Comparison of ENCODE assay signal across 7 cellular contexts in the genomic region with DNA sequence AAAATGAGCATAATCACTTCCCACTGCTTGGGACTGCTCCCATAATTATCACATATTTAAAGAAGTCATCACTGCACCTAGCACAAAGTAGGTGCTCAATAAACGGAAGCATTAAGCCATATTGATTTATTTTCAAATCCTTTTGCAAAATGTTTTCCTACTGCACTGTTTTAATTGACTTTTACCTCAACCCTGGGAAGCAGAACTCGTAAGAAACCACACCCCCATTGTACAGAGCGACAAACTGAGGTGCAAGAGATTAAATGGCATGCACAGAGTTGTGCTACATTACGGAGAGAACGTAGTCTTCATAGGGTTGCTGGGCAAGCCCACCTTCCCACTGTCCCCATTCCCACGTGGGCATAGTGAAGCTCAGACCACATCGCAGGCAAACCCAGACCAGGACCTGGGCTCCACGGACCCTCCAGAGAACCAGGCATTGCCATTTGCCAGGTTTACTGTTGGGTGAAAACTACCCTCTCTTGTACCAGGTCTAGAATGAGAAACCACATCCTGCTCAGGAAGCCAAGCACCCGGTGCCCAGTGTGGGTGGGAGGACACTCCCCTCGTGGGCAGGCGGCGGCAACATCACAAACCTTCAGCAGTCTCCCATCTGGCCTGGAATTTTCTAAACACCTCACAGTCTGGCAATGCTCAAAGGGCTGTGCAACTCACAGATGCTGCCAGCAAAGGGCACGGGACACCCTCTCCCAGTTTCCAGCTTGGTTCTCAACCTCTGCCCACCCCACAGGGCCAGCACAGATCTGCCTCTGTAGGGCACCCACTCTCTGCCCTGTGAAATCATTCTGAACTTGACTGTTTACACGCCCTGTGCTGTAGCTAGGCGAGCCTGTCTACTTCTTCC. TPM values are rescaled to one million over a fixed set of nuclear protein-coding genes. Genes with fewer than 3 reads are reported as not detected.
DNase-seq lines count a peak whose midpoint lies in the region; ATAC-seq and TF ChIP-seq lines count a peak whose summit lies in the region.

No MANE protein-coding gene starts in this region.

- H2AFZ ChIP-seq in PC-3 (ENCODE audit: low read length) = no peak overlapping the region

- peaks cover 92% of the 10 kb centered on the region for H3K4me1 Mint-ChIP-seq in stimulated activated naive CD8-positive, alpha-beta T cell treated with anti-CD3 and anti-CD28 coated beads, Interleukin-15, Interleukin-2, amounts not matched to agents 100 ng/mL and 50 ng/mL, for 24 hours (ENCODE audit: low read depth)

- no peaks in the 10 kb centered on the region for H3K27me3 ChIP-seq in PC-3 (ENCODE audit: low read length)

- TF ChIP-seq CTCF in PC-3 (conservative IDR thresholded peaks at IDR 0.05; ENCODE audit: low read depth, low read length) = no peak

- peaks cover 17% of the 10 kb centered on the region; the same call in 1 of the 2 replicates for H3K36me3 ChIP-seq in PC-3 (ENCODE audit: low read depth, low read length)

- H3K9me3 Mint-ChIP-seq in stimulated activated naive CD8-positive, alpha-beta T cell treated with anti-CD3 and anti-CD28 coated beads, Interleukin-15, Interleukin-2, amounts not matched to agents 100 ng/mL and 50 ng/mL, for 24 hours = no peaks in the 10 kb centered on the region

- H3K9ac ChIP-seq in PC-3 (ENCODE audit: low read length) = no peak overlapping the region

- peak overlapping the region; percentile 99 for H3K27ac Mint-ChIP-seq in stimulated activated naive CD8-positive, alpha-beta T cell treated with anti-CD3 and anti-CD28 coated beads, Interleukin-15, Interleukin-2, amounts not matched to agents 100 ng/mL and 50 ng/mL, for 24 hours

- H3K4me3 Mint-ChIP-seq in stimulated activated naive CD8-positive, alpha-beta T cell treated with anti-CD3 and anti-CD28 coated beads, Interleukin-15, Interleukin-2, amounts not matched to agents 100 ng/mL and 50 ng/mL, for 24 hours = peak overlapping the region; percentile 82

- no peaks in the 10 kb centered on the region for H3F3A ChIP-seq in PC-3 (ENCODE audit: low read length, unreplicated experiment)

- ATAC-seq in PC-3 (peak; percentile 69), GM21619 (IDR thresholded peaks at IDR 0.05; ENCODE audit: unreplicated experiment) (no peak)

- DNase-seq in PC-3 = peak; percentile 39
- peak; percentile 44 for DNase-seq in activated gamma-delta T cell treated with anti-CD3 and anti-CD28 coated beads, Interleukin-2, amount 50 U/mL, for 16 hours (ENCODE audit: low read depth)
- DNase-seq in kidney tubule cell (ENCODE audit: low spot score) = peak; percentile 80
- no peak for DNase-seq in NCI-H1105 treated with DMSO at 0.1 percent for 48 hours (lab: John Stamatoyannopoulos, UW)
- DNase-seq in DMS79 treated with DMSO at 0.1 percent for 48 hours (lab: John Stamatoyannopoulos, UW) = no peak

- CTCF ChIA-PET in PC-3 (lab: Charles Lee) = no interaction called here

- H3K27me3 Mint-ChIP-seq in stimulated activated naive CD8-positive, alpha-beta T cell treated with anti-CD3 and anti-CD28 coated beads, Interleukin-15, Interleukin-2, amounts not matched to agents 100 ng/mL and 50 ng/mL, for 24 hours = no peaks in the 10 kb centered on the region

- no peak overlapping the region for H3K27ac ChIP-seq in PC-3 (ENCODE audit: low read length)

- no peaks in the 10 kb centered on the region for H3K9me2 ChIP-seq in PC-3 (replicated peaks; ENCODE audit: low read length)

- intact Hi-C loops in PC-3 (cut with micrococcal nuclease) = no loop called here

- BruUV-seq in PC-3 (replicated peaks; lab: Mats Ljungman, UMichigan) = no TSS peak

- H4K20me1 ChIP-seq in PC-3 (ENCODE audit: low read length) = peaks cover 74% of the 10 kb centered on the region

- peaks cover 100% of the 10 kb centered on the region for H3K79me2 ChIP-seq in PC-3 (ENCODE audit: low read length)

- no peak overlapping the region for H3K4me3 ChIP-seq in PC-3 (ENCODE audit: low read length)

- H3K36me3 Mint-ChIP-seq in stimulated activated naive CD8-positive, alpha-beta T cell treated with anti-CD3 and anti-CD28 coated beads, Interleukin-15, Interleukin-2, amounts not matched to agents 100 ng/mL and 50 ng/mL, for 24 hours (ENCODE audit: low read depth) = peaks cover 15% of the 10 kb centered on the region

- POLR2A ChIA-PET in PC-3 (lab: Charles Lee; ENCODE audit: unreplicated experiment) = no interaction called here

- H3K4me2 ChIP-seq in PC-3 (ENCODE audit: low read length) = peak overlapping the region; percentile 8; the same call in 1 of the 2 replicates

- no peaks in the 10 kb centered on the region for H3K9me3 ChIP-seq in PC-3 (ENCODE audit: low read length)

- H3K4me1 ChIP-seq in PC-3 (ENCODE audit: insufficient read depth, low read length) = peaks cover 40% of the 10 kb centered on the region

RNA-seq across cellular contexts. Expression of a gene that starts 8.2 kb away (rescaled TPM):
- 30.7 and 55.2 TPM in 2 replicates for total RNA-seq in PC-3 (2014; rRNA removed)

RNA-seq across cellular contexts. Expression of a gene that starts 45.9 kb away (rescaled TPM):
- total RNA-seq in PC-3 (2014; rRNA removed) = 18.1 and 24.9 TPM in 2 replicates

Comparison
In these comparisons a context has a peak if more than half of its experiments do, and no peak if none do; other contexts are left out.
1. DNase-seq: peak in PC-3 (single experiment), activated gamma-delta T cell treated with anti-CD3 and anti-CD28 coated beads, Interleukin-2, amount 50 U/mL, for 16 hours (single experiment) and kidney tubule cell (single experiment); none in NCI-H1105 treated with DMSO at 0.1 percent for 48 hours (single experiment) and DMS79 treated with DMSO at 0.1 percent for 48 hours (single experiment).